In the genomic region with DNA sequence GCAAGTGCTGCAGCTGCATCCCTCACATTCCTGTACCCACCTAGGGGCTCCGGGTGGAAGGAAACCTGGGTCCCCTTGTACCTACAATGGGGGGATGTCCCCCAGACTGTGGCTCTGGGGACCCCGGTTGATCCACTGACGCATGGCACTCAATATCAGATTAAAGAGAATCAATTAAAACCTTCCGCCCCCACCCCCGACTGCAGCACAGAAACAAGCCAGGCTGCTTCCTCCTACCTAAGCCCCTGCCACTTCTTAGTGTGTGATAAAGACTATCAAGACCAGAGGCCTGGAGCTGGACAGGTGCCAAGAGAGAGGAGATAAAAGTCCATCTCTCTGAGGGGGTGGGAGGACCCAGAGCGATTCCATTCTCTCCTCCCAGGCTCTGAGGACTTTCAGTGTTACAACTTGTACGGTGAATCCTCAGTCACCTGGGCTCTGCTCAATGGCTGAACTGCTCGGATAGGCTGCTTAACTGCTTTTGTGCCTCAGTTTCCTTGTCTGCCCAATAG, we compare ENCODE assay signal across 9 cellular contexts. TPM values are rescaled to one million over a fixed set of nuclear protein-coding genes. Genes with fewer than 3 reads are reported as not detected.
DNase-seq lines count a peak whose midpoint lies in the region; ATAC-seq and TF ChIP-seq lines count a peak whose summit lies in the region.
"Had no signal": no experiment of that assay in that cellular context is flagged by ENCODE, and none has a peak within 500 bp of the region (broad histone marks: within the 10 kb centered on the region; RNA-seq: fewer than 3 reads in every experiment).

No MANE protein-coding gene starts in this region.

- peaks cover 11 to 18% of the 10 kb centered on the region in 2 experiments for H3K36me3 ChIP-seq in SK-N-SH (replicated peaks in 1 of 2; ENCODE audit: control insufficient read depth in 1 of 2, insufficient read depth in 2 of 2, low read length in 1 of 2)
- H3K36me3 ChIP-seq in hepatocyte (replicated peaks; ENCODE audit: insufficient read depth, low read depth): no peaks in the 10 kb centered on the region
- H3K36me3 ChIP-seq in stomach smooth muscle (ENCODE audit: control insufficient read depth in 2 of 2, insufficient read depth in 2 of 2, low read length in 2 of 2): peaks cover 7 to 10% of the 10 kb centered on the region in 2 donors

- H3K4me2 ChIP-seq in SK-N-SH (peak overlapping the region; percentile 91), hepatocyte (peak overlapping the region; percentile 80)

- TF ChIP-seq EP300 in SK-N-SH (IDR thresholded peaks at IDR 0.05; ENCODE audit: borderline replicate concordance in 1 of 2, low read depth in 1 of 2, low read length in 1 of 2): no peak

- H3K27me3 ChIP-seq in SK-N-SH (ENCODE audit: insufficient read depth) (no peaks in the 10 kb centered on the region), hepatocyte (no peaks in the 10 kb centered on the region), stomach smooth muscle (ENCODE audit: control insufficient read depth in 1 of 2, insufficient read depth in 2 of 2, low read length in 2 of 2) (no peaks in the 10 kb centered on the region)

- peak overlapping the region; percentile 89; the same call in 1 of the 2 replicates for H3K9ac ChIP-seq in SK-N-SH
- peak overlapping the region in 1 of 2 donors; percentile 46 for H3K9ac ChIP-seq in stomach smooth muscle (ENCODE audit: low read length in 2 of 2)

- H3K9me3 ChIP-seq in SK-N-SH (no peaks in the 10 kb centered on the region), T-helper 17 cell (ENCODE audit: control insufficient read depth, low read length, poor library complexity, severe bottlenecking) (no peaks in the 10 kb centered on the region), hepatocyte (ENCODE audit: low read depth) (no peaks in the 10 kb centered on the region), stomach smooth muscle (ENCODE audit: control insufficient read depth in 2 of 2, low read length in 2 of 2) (no peaks in the 10 kb centered on the region)

- no peaks in the 10 kb centered on the region for H3K27me3 Mint-ChIP-seq in T-helper 17 cell

- peak overlapping the region; percentile 95 to 100 for H3K27ac ChIP-seq in SK-N-SH (ENCODE audit: low read depth in 2 of 2, low read length in 1 of 2)
- H3K27ac ChIP-seq in hepatocyte: peak overlapping the region; percentile 99
- peak overlapping the region; percentile 95 for H3K27ac ChIP-seq in stomach smooth muscle (ENCODE audit: low read length)
- H3K27ac ChIP-seq: HL-60 had no signal

- peaks cover 56% of the 10 kb centered on the region for H3F3A ChIP-seq in SK-N-SH (replicated peaks; ENCODE audit: insufficient read depth)

- H3K4me3 Mint-ChIP-seq in T-helper 17 cell: peak overlapping the region; percentile 85

- H3K4me1 Mint-ChIP-seq in T-helper 17 cell: peaks cover 58% of the 10 kb centered on the region

- no peak for TF ChIP-seq CTCF in SK-N-SH (IDR thresholded peaks at IDR 0.05)
- no peak for TF ChIP-seq CTCF in hepatocyte (IDR thresholded peaks at IDR 0.05; ENCODE audit: poor library complexity)

- no peaks in the 10 kb centered on the region for H3K36me3 Mint-ChIP-seq in T-helper 17 cell (ENCODE audit: low read depth)

- no peak for TF ChIP-seq RAD21 in SK-N-SH (IDR thresholded peaks at IDR 0.05; ENCODE audit: low read length)

- peak overlapping the region; percentile 93 for H3K27ac Mint-ChIP-seq in T-helper 17 cell

- DNase-seq in SK-N-SH (peak; percentile 31), T-helper 17 cell (no peak), hepatocyte (ENCODE audit: low spot score) (peak; percentile 93), SW480 (ENCODE audit: low spot score) (no peak)

- peaks cover 22% of the 10 kb centered on the region for H4K20me1 ChIP-seq in SK-N-SH (ENCODE audit: insufficient read depth)
- no peaks in the 10 kb centered on the region for H4K20me1 ChIP-seq in hepatocyte (ENCODE audit: insufficient read depth, poor library complexity, severe bottlenecking)

- H3K9me2 ChIP-seq in SK-N-SH (no peaks in the 10 kb centered on the region), hepatocyte (replicated peaks; ENCODE audit: insufficient read depth) (no peaks in the 10 kb centered on the region)

- WGBS in SK-N-SH (ENCODE audit: low lambda C conversion rate): 48% methylated on average over 7 of the region's 8 CpGs
- 26% methylated on average over 8 of the region's 8 CpGs for WGBS in hepatocyte (ENCODE audit: low lambda C conversion rate, missing lambda C conversion rate)

- CTCF ChIA-PET in SK-N-SH (lab: Yijun Ruan, JAX): interaction anchor here (0.6 to 18.6 kb wide), 25 partner anchors 11 to 318 kb away, joined by 3 to 618 read pairs (median 8); a partner anchor contains a TSS

- no peak overlapping the region for H3K4me3 ChIP-seq in SK-N-SH (ENCODE audit: low read depth in 2 of 2, low read length in 1 of 2)
- no peak overlapping the region for H3K4me3 ChIP-seq in hepatocyte
- H3K4me3 ChIP-seq in stomach smooth muscle (ENCODE audit: low read length in 2 of 2): peak overlapping the region; percentile 26 to 64

- H2AFZ ChIP-seq in SK-N-SH (ENCODE audit: low read depth) (no peak overlapping the region), hepatocyte (no peak overlapping the region)

- POLR2A ChIA-PET in SK-N-SH (lab: Yijun Ruan, JAX): interaction anchor here (1.6 to 8.7 kb wide), 4 partner anchors 10 to 62 kb away, joined by 7 to 108 read pairs (median 48); a partner anchor contains a TSS

- ATAC-seq in SK-N-SH treated with all-trans-retinoic acid at 6 μM for 48 hours (no peak), T-helper 17 cell (no peak), HG02840 (IDR thresholded peaks at IDR 0.05; ENCODE audit: low FRiP score, unreplicated experiment) (no peak), HG03342 (IDR thresholded peaks at IDR 0.05; ENCODE audit: unreplicated experiment) (no peak)

- H3K4me1 ChIP-seq in SK-N-SH (ENCODE audit: control insufficient read depth in 1 of 2, insufficient read depth in 2 of 2, low read depth in 1 of 2, low read length in 1 of 2) (peaks cover 57 to 81% of the 10 kb centered on the region in 2 experiments), hepatocyte (ENCODE audit: insufficient read depth) (peaks cover 99% of the 10 kb centered on the region), stomach smooth muscle (ENCODE audit: control insufficient read depth, insufficient read depth, low read length) (peaks cover 84% of the 10 kb centered on the region)

- H3K79me2 ChIP-seq in SK-N-SH (ENCODE audit: insufficient read depth) (peaks cover 88% of the 10 kb centered on the region), hepatocyte (peaks cover 52% of the 10 kb centered on the region)

TF ChIP-seq in SK-N-SH, 30 proteins besides CTCF, POLR2A, EP300 and RAD21:
- no peak for TF ChIP-seq RFX5 (IDR thresholded peaks at IDR 0.05; ENCODE audit: low read length)
- peak; percentile 36; the same call in 1 of the 2 replicates for TF ChIP-seq NFIC (IDR thresholded peaks at IDR 0.05; ENCODE audit: borderline replicate concordance)

TF ChIP-seq in SK-N-SH treated with all-trans-retinoic acid at 6 μM for 48 hours, 23 proteins besides CTCF, POLR2A, EP300 and RAD21 (continues in another document):
- TF ChIP-seq CSDC2 (CRISPR knock-in tag; IDR thresholded peaks at IDR 0.05): no peak
- no peak for TF ChIP-seq GLIS3 (CRISPR knock-in tag; IDR thresholded peaks at IDR 0.05)
- no peak for TF ChIP-seq ZNF8 (CRISPR knock-in tag; IDR thresholded peaks at IDR 0.05)
- TF ChIP-seq, protein P1, sequence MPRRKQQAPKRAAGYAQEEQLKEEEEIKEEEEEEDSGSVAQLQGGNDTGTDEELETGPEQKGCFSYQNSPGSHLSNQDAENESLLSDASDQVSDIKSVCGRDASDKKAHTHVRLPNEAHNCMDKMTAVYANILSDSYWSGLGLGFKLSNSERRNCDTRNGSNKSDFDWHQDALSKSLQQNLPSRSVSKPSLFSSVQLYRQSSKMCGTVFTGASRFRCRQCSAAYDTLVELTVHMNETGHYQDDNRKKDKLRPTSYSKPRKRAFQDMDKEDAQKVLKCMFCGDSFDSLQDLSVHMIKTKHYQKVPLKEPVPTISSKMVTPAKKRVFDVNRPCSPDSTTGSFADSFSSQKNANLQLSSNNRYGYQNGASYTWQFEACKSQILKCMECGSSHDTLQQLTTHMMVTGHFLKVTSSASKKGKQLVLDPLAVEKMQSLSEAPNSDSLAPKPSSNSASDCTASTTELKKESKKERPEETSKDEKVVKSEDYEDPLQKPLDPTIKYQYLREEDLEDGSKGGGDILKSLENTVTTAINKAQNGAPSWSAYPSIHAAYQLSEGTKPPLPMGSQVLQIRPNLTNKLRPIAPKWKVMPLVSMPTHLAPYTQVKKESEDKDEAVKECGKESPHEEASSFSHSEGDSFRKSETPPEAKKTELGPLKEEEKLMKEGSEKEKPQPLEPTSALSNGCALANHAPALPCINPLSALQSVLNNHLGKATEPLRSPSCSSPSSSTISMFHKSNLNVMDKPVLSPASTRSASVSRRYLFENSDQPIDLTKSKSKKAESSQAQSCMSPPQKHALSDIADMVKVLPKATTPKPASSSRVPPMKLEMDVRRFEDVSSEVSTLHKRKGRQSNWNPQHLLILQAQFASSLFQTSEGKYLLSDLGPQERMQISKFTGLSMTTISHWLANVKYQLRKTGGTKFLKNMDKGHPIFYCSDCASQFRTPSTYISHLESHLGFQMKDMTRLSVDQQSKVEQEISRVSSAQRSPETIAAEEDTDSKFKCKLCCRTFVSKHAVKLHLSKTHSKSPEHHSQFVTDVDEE (CRISPR knock-in tag; IDR thresholded peaks at IDR 0.05): no peak

RNA-seq across cellular contexts. Expression of a gene that starts 28.2 kb away (rescaled TPM):
- 5,975 and 6,606 TPM in 2 replicates for polyA plus RNA-seq in SK-N-SH (2012; rRNA removed)
- polyA plus RNA-seq in SK-N-SH (2012; cell fraction: cytosol; rRNA removed): 4,575 and 6,412 TPM in 2 replicates
- 2,397 and 2,614 TPM in 2 replicates for polyA plus RNA-seq in SK-N-SH (2012; cell fraction: nucleus; rRNA removed)
- 1,000 to 10,000 TPM; 2,187 to 2,381 TPM for total RNA-seq in T-helper 17 cell
- total RNA-seq in hepatocyte: 3,730 and 3,982 TPM in 2 replicates
- 775 and 798 TPM in 2 replicates for polyA plus RNA-seq in hepatocyte

RNA-seq across cellular contexts. Expression of a gene that starts 34.6 kb away (rescaled TPM):
- polyA plus RNA-seq in SK-N-SH (2012; rRNA removed) (41.2 and 54.4 TPM in 2 replicates), hepatocyte (27.6 and 28.2 TPM in 2 replicates)
- 17.0 and 20.0 TPM in 2 replicates for polyA plus RNA-seq in SK-N-SH (2012; cell fraction: cytosol; rRNA removed)
- 224 and 236 TPM in 2 replicates for polyA plus RNA-seq in SK-N-SH (2012; cell fraction: nucleus; rRNA removed)
- total RNA-seq in T-helper 17 cell (100 to 1,000 TPM; 150 to 163 TPM), hepatocyte (37.4 and 197 TPM in 2 replicates)

RNA-seq across cellular contexts. Expression of a gene that starts 36.4 kb away (rescaled TPM):
- polyA plus RNA-seq in SK-N-SH (2012; rRNA removed): 63.0 and 89.0 TPM in 2 replicates
- 56.9 and 70.1 TPM in 2 replicates for polyA plus RNA-seq in SK-N-SH (2012; cell fraction: cytosol; rRNA removed)
- polyA plus RNA-seq in SK-N-SH (2012; cell fraction: nucleus; rRNA removed): 269 and 301 TPM in 2 replicates
- 100 to 1,000 TPM; 155 to 190 TPM for total RNA-seq in T-helper 17 cell
- 26.7 and 30.4 TPM in 2 replicates for total RNA-seq in hepatocyte
- 61.7 and 69.3 TPM in 2 replicates for polyA plus RNA-seq in hepatocyte

Comparison
In these comparisons a context has a peak if more than half of its experiments do, and no peak if none do; other contexts are left out.
1. DNase-seq: peak in SK-N-SH (single experiment) and hepatocyte (single experiment); none in T-helper 17 cell (0 of 3) and SW480 (single experiment).
2. H3K4me3 ChIP-seq: peak in stomach smooth muscle (2 of 2); none in SK-N-SH (0 of 2) and hepatocyte (single experiment).
3. Peak in every context shown above with its lines, with median percentiles within 50 percentile points of each other: H3K27ac ChIP-seq.